ENCODE assay signal across 8 cellular contexts in the genomic region with DNA sequence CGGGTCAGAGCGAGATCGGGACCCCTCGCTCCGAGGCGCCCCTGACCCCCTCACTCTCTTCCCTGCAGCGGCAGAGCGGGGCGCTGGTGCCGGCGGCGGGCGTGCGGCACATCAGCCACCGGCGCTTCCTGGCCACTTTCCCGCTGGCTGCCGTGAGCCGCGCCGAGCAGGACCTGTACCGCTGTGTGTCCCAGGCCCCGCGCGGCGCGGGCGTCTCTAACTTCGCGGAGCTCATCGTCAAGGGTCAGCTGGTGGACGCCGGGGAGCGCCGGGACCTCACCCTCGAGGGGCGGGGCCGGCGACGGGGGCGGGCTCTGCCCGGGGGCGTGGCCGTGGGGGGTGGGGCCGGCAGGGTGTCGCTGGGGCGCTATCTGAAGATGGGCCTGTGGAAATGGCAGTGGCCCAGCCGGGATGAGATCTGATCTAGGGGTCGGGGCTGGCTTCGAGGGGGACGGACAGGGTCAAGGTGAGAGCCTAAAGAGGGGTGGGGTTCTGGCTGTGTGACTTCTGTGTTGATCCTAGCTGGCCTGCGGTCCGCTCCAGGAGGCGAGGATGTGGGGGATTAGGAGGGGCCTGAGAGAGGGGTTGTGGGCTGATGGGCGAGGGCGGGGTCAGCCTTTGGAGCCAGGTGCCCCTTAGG. TPM values are rescaled to one million over a fixed set of nuclear protein-coding genes. Genes with fewer than 3 reads are reported as not detected.
DNase-seq lines count a peak whose midpoint lies in the region; ATAC-seq, FAIRE-seq and TF ChIP-seq lines count a peak whose summit lies in the region.

No MANE protein-coding gene starts in this region.

- no peak for ATAC-seq in HG03378 (IDR thresholded peaks at IDR 0.05; ENCODE audit: unreplicated experiment)

- peaks cover 0 to 2% (median 0%) of the 10 kb centered on the region in 8 donors for H3K9me3 Mint-ChIP-seq in CD4-positive, alpha-beta memory T cell

- dilution Hi-C loops in keratinocyte (cut with MboI; ENCODE audit: extremely low pct_ligation_motif_present, low sequenced_read_pairs): no loop called here

- peaks cover 27 to 32% of the 10 kb centered on the region in 2 donors for H3K27me3 Mint-ChIP-seq in CD4-positive, alpha-beta memory T cell

- peaks cover 3 to 10% (median 5%) of the 10 kb centered on the region in 4 donors for H3K4me1 Mint-ChIP-seq in CD4-positive, alpha-beta memory T cell

- POLR2A ChIA-PET in CD4-positive, alpha-beta memory T cell (lab: Charles Lee; ENCODE audit: partially characterized antibody): no interaction called here

- H3K27me3 ChIP-seq in CD4-positive, alpha-beta memory T cell (ENCODE audit: insufficient read depth, low read length): peaks cover 10% of the 10 kb centered on the region
- H3K27me3 ChIP-seq in Peyer's patch (no peaks in the 10 kb centered on the region), breast epithelium (no peaks in the 10 kb centered on the region), keratinocyte (ENCODE audit: control insufficient read depth, extremely low read depth, insufficient read depth, low read length) (peaks cover 4% of the 10 kb centered on the region)

- H3K36me3 ChIP-seq in CD4-positive, alpha-beta memory T cell (ENCODE audit: insufficient read depth, low read length): no peaks in the 10 kb centered on the region
- H3K36me3 ChIP-seq in Peyer's patch: no peaks in the 10 kb centered on the region
- no peaks in the 10 kb centered on the region for H3K36me3 ChIP-seq in breast epithelium
- no peaks in the 10 kb centered on the region for H3K36me3 ChIP-seq in keratinocyte (ENCODE audit: control insufficient read depth in 2 of 2, extremely low read depth in 1 of 2, insufficient read depth in 2 of 2, low read length in 2 of 2)

- H3K4me3 ChIP-seq in CD4-positive, alpha-beta memory T cell (ENCODE audit: low read length in 2 of 2): peak overlapping the region in 1 of 2 donors; percentile 32
- H3K4me3 ChIP-seq in Peyer's patch: peak overlapping the region; percentile 37 to 59 (median 51)
- peak overlapping the region; percentile 42 to 72 (median 53) for H3K4me3 ChIP-seq in breast epithelium
- peak overlapping the region; percentile 41 to 51 (median 49) for H3K4me3 ChIP-seq in keratinocyte (ENCODE audit: control insufficient read depth in 2 of 3, extremely low read depth in 1 of 3, insufficient read depth in 2 of 3, low read depth in 1 of 3, low read length in 3 of 3)

- intact Hi-C loops in CD4-positive, alpha-beta memory T cell (cut with micrococcal nuclease): no loop called here
- intact Hi-C loops in breast epithelium (cut with DNase I; ENCODE audit: low total_unique reads): no loop called here

- CTCF ChIA-PET in CD4-positive, alpha-beta memory T cell (lab: Charles Lee; ENCODE audit: partially characterized antibody): interaction anchor here (0.8 to 1.2 kb wide), 2 partner anchors 10 to 16 kb away, joined by 3 read pairs; no protein-coding TSS in a partner anchor

- H2AFZ ChIP-seq in keratinocyte (ENCODE audit: control insufficient read depth, low read length): peak overlapping the region; percentile 43

- FAIRE-seq in keratinocyte (lab: Jason Lieb, UNC): no peak

- DNase-seq in CD4-positive, alpha-beta memory T cell: peak in 4 of 5 donors; percentile 15 to 27 (median 21)
- DNase-seq in Peyer's patch (peak in 2 of 3 donors; percentile 58 to 69), breast epithelium (ENCODE audit: low spot score in 2 of 2) (no peak), keratinocyte (ENCODE audit: low read depth, low spot score) (no peak), NCI-H1694 treated with DMSO at 0.1 percent for 48 hours (lab: John Stamatoyannopoulos, UW) (no peak), NCI-H82 (lab: John Stamatoyannopoulos, UW) (no peak)
- DNase-seq in stimulated activated CD4-positive, alpha-beta T cell treated with anti-CD3 and anti-CD28 coated beads, Interleukin-4, amount 100 ng/mL, for 1 hour: peak; percentile 48

- no peaks in the 10 kb centered on the region for H3K36me3 Mint-ChIP-seq in CD4-positive, alpha-beta memory T cell

- no peak overlapping the region for H3K9ac ChIP-seq in keratinocyte (ENCODE audit: control insufficient read depth, extremely low read depth, insufficient read depth, low read length)

- TF ChIP-seq CTCF in Peyer's patch (IDR thresholded peaks at IDR 0.05) (no peak), breast epithelium (IDR thresholded peaks at IDR 0.05) (no peak), keratinocyte (optimal IDR thresholded peaks at IDR 0.05 in 1 of 3, IDR thresholded peaks at IDR 0.05 in 1 of 3, conservative IDR thresholded peaks at IDR 0.05 in 1 of 3; ENCODE audit: extremely low read depth in 1 of 3, insufficient read depth in 2 of 3, low read length in 3 of 3) (no peak)

- peak overlapping the region; percentile 71 to 85 (median 82) for H3K4me3 Mint-ChIP-seq in CD4-positive, alpha-beta memory T cell

- H3K27ac Mint-ChIP-seq in CD4-positive, alpha-beta memory T cell: peak overlapping the region in 3 of 7 donors; percentile 35 to 73 (median 47)

- H3K9me1 ChIP-seq in keratinocyte (ENCODE audit: control insufficient read depth, extremely low read depth, insufficient read depth, low read length): no peaks in the 10 kb centered on the region

- peak overlapping the region; percentile 69 for H3K4me2 ChIP-seq in keratinocyte (ENCODE audit: control insufficient read depth, extremely low read depth, insufficient read depth, low read depth, low read length)

- H4K20me1 ChIP-seq in keratinocyte (ENCODE audit: control insufficient read depth, extremely low read depth, insufficient read depth, low read length): no peaks in the 10 kb centered on the region

- H3K79me2 ChIP-seq in keratinocyte (ENCODE audit: control insufficient read depth, insufficient read depth, low read length): no peaks in the 10 kb centered on the region

- no peak overlapping the region for H3K27ac ChIP-seq in CD4-positive, alpha-beta memory T cell (ENCODE audit: low read depth, low read length)
- H3K27ac ChIP-seq in Peyer's patch (no peak overlapping the region), breast epithelium (no peak overlapping the region), keratinocyte (ENCODE audit: control insufficient read depth, insufficient read depth, low read length) (no peak overlapping the region)

- peaks cover 15% of the 10 kb centered on the region for H3K4me1 ChIP-seq in CD4-positive, alpha-beta memory T cell (ENCODE audit: insufficient read depth, low read length)
- H3K4me1 ChIP-seq in Peyer's patch (peaks cover 0 to 14% (median 4%) of the 10 kb centered on the region in 4 donors), breast epithelium (no peaks in the 10 kb centered on the region), keratinocyte (ENCODE audit: control insufficient read depth, extremely low read depth, insufficient read depth, low read length) (no peaks in the 10 kb centered on the region)

- no peak for TF ChIP-seq POLR2A in Peyer's patch (IDR thresholded peaks at IDR 0.05)
- TF ChIP-seq POLR2A in breast epithelium (IDR thresholded peaks at IDR 0.05): no peak

- no peaks in the 10 kb centered on the region for H3K9me3 ChIP-seq in CD4-positive, alpha-beta memory T cell (ENCODE audit: control insufficient read depth in 1 of 2, low read length in 2 of 2)
- H3K9me3 ChIP-seq in Peyer's patch: no peaks in the 10 kb centered on the region
- no peaks in the 10 kb centered on the region for H3K9me3 ChIP-seq in breast epithelium
- no peaks in the 10 kb centered on the region for H3K9me3 ChIP-seq in keratinocyte (ENCODE audit: control insufficient read depth, low read depth, low read length)

RNA-seq across cellular contexts. Expression of a gene that starts 23.6 kb away (rescaled TPM):
- under 1 TPM in 1 of 2 experiments, not detected in 1; 0.38 TPM for total RNA-seq in CD4-positive, alpha-beta memory T cell
- not detected for polyA plus RNA-seq in CD4-positive, alpha-beta memory T cell
- total RNA-seq in Peyer's patch (1 to 10 TPM in 3 of 4 donors, under 1 TPM in 1; 0.18 to 5.0 (median 4.0) TPM), breast epithelium (10 to 100 TPM; 16.0 to 33.1 (median 32.5) TPM)
- polyA plus RNA-seq in keratinocyte: 4.3 to 6.4 TPM (median 5.4 TPM) in 3 replicates
- 2.4 TPM for polyA plus RNA-seq in keratinocyte (2011; ENCODE audit: low read depth)
- polyA plus RNA-seq in keratinocyte (2011; cell fraction: cytosol; rRNA removed): 2.9 and 5.1 TPM in 2 replicates
- polyA plus RNA-seq in keratinocyte (2011; cell fraction: nucleus; rRNA removed): 10.8 and 15.2 TPM in 2 replicates
- polyA plus RNA-seq in keratinocyte (2012; ENCODE audit: low replicate concordance): 8.9 and 9.2 TPM in 2 replicates
- polyA minus RNA-seq in keratinocyte: 11.0 to 19.3 TPM (median 12.7 TPM) in 3 replicates
- polyA minus RNA-seq in keratinocyte (2011; cell fraction: cytosol; rRNA and poly(A)+ RNA removed): 25.9 TPM
- 26.5 and 27.2 TPM in 2 replicates for polyA minus RNA-seq in keratinocyte (2011; cell fraction: nucleus; rRNA and poly(A)+ RNA removed)

RNA-seq across cellular contexts. Expression of a gene that starts 29.2 kb away (rescaled TPM):
- total RNA-seq in CD4-positive, alpha-beta memory T cell: 10 to 100 TPM; 15.8 to 17.1 TPM
- 10 to 100 TPM; 12.0 to 12.6 TPM for polyA plus RNA-seq in CD4-positive, alpha-beta memory T cell
- total RNA-seq in Peyer's patch: 10 to 100 TPM in 3 of 4 donors, 1 to 10 TPM in 1; 9.3 to 31.4 (median 19.1) TPM
- 10 to 100 TPM; 21.0 to 23.3 (median 21.3) TPM for total RNA-seq in breast epithelium
- 20.7 to 29.9 TPM (median 23.0 TPM) in 3 replicates for polyA plus RNA-seq in keratinocyte
- polyA plus RNA-seq in keratinocyte (2011; ENCODE audit: low read depth): 11.5 TPM
- 15.7 and 26.5 TPM in 2 replicates for polyA plus RNA-seq in keratinocyte (2011; cell fraction: cytosol; rRNA removed)
- 22.4 and 28.5 TPM in 2 replicates for polyA plus RNA-seq in keratinocyte (2011; cell fraction: nucleus; rRNA removed)
- polyA plus RNA-seq in keratinocyte (2012; ENCODE audit: low replicate concordance): 24.1 and 26.0 TPM in 2 replicates
- polyA minus RNA-seq in keratinocyte: 20.2 to 34.1 TPM (median 25.2 TPM) in 3 replicates
- polyA minus RNA-seq in keratinocyte (2011; cell fraction: cytosol; rRNA and poly(A)+ RNA removed): 14.4 TPM
- polyA minus RNA-seq in keratinocyte (2011; cell fraction: nucleus; rRNA and poly(A)+ RNA removed): 11.6 and 13.1 TPM in 2 replicates

Comparison
In these comparisons a context has a peak if more than half of its experiments do, and no peak if none do; other contexts are left out.
1. DNase-seq: peak in CD4-positive, alpha-beta memory T cell (4 of 5), Peyer's patch (2 of 3) and stimulated activated CD4-positive, alpha-beta T cell treated with anti-CD3 and anti-CD28 coated beads, Interleukin-4, amount 100 ng/mL, for 1 hour (single experiment); none in breast epithelium (0 of 2), keratinocyte (single experiment), NCI-H1694 treated with DMSO at 0.1 percent for 48 hours (single experiment) and NCI-H82 (single experiment).